In genomic region chr3:128917291-128917690, GRCh38 we compare ENCODE assay signal across 19 cellular contexts. TPM values are rescaled to one million over a fixed set of nuclear protein-coding genes. Genes with fewer than 3 reads are reported as not detected.
DNase-seq lines count a peak whose midpoint lies in the region; ATAC-seq and TF ChIP-seq lines count a peak whose summit lies in the region.
"Had no signal": no experiment of that assay in that cellular context is flagged by ENCODE, and none has a peak within 500 bp of the region (broad histone marks: within the 10 kb centered on the region; RNA-seq: fewer than 3 reads in every experiment).

No MANE protein-coding gene starts in this region.

- no peak overlapping the region for H3K9ac ChIP-seq in Loucy (ENCODE audit: low read depth, low read length, poor library complexity, severe bottlenecking)
- H3K9ac ChIP-seq: neural progenitor cell had no signal

- no peak for TF ChIP-seq POLR2A in body of pancreas (IDR thresholded peaks at IDR 0.05)

- H3K27me3 Mint-ChIP-seq in activated naive CD8-positive, alpha-beta T cell, result no peaks in the 10 kb centered on the region
- H3K27me3 Mint-ChIP-seq in activated naive CD8-positive, alpha-beta T cell treated with anti-CD3 and anti-CD28 coated beads for 36 hours, result no peaks in the 10 kb centered on the region

- peaks cover 34% of the 10 kb centered on the region; the same call in 1 of the 2 replicates for H3K36me3 ChIP-seq in Loucy (ENCODE audit: insufficient read depth, low read length)
- H3K36me3 ChIP-seq in body of pancreas (replicated peaks in 1 of 2; ENCODE audit: insufficient read depth in 1 of 2, low read depth in 2 of 2), result peaks cover 0 to 22% of the 10 kb centered on the region in 2 donors
- H3K36me3 ChIP-seq: neural progenitor cell had no signal

- H3K27me3 ChIP-seq in Loucy (ENCODE audit: insufficient read depth, low read length, poor library complexity, severe bottlenecking) (no peaks in the 10 kb centered on the region), body of pancreas (no peaks in the 10 kb centered on the region)
- H3K27me3 ChIP-seq: adrenal gland, neural progenitor cell, transverse colon had no signal

- no peaks in the 10 kb centered on the region for H3F3A ChIP-seq in Loucy (ENCODE audit: low read depth)

- H3K9me2 ChIP-seq in Loucy (replicated peaks; ENCODE audit: low read depth, low read length), result no peaks in the 10 kb centered on the region

- H3K4me3 Mint-ChIP-seq in activated naive CD8-positive, alpha-beta T cell, result no peak overlapping the region
- H3K4me3 Mint-ChIP-seq in activated naive CD8-positive, alpha-beta T cell treated with anti-CD3 and anti-CD28 coated beads for 36 hours, result no peak overlapping the region
- H3K4me3 Mint-ChIP-seq: GM23338; neural progenitor cell; T-helper 1 cell treated with Interleukin-12 subunit alpha and Interleukin-12 subunit beta and Interleukin-4 antibody, amounts not matched to agents 30 μg/mL and 1 μg/mL, for 36 hours had no signal

- DNase-seq in activated naive CD8-positive, alpha-beta T cell treated with anti-CD3 and anti-CD28 coated beads for 36 hours, result no peak
- DNase-seq in epithelial cell of esophagus (ENCODE audit: low read depth), result no peak
- DNase-seq in pons (ENCODE audit: low spot score), result peak; percentile 11
- no peak for DNase-seq in body of pancreas
- DNase-seq: activated CD4-positive, alpha-beta T cell treated with anti-CD3 and anti-CD28 coated beads for 1 hour; adrenal gland; MM.1S; NCI-H2081 treated with DMSO at 0.1 percent for 48 hours; retina; stimulated activated CD4-positive, alpha-beta T cell treated with anti-CD3 and anti-CD28 coated beads, Interleukin-2, amount 100 ng/mL, for 24 hours; transverse colon had no signal

- H3K9me3 ChIP-seq in Loucy (ENCODE audit: insufficient read depth, low read depth, low read length), result peaks cover 5% of the 10 kb centered on the region; the same call in 1 of the 2 replicates
- H3K9me3 ChIP-seq in body of pancreas, result no peaks in the 10 kb centered on the region
- H3K9me3 ChIP-seq: adrenal gland had no signal

- H3K4me2 ChIP-seq in Loucy (ENCODE audit: low read depth, low read length, poor library complexity, severe bottlenecking), result no peak overlapping the region
- H3K4me2 ChIP-seq: GM23338, neural progenitor cell had no signal

- TF ChIP-seq CTCF in Loucy (conservative IDR thresholded peaks at IDR 0.05; ENCODE audit: low read length) (peak; percentile 38; the same call in 1 of the 2 replicates), epithelial cell of esophagus (IDR thresholded peaks at IDR 0.05; ENCODE audit: insufficient read depth, low read depth, low read length, missing control alignments) (peak; percentile 26), body of pancreas (IDR thresholded peaks at IDR 0.05) (peak in 1 of 7 experiments; percentile 2)

- H4K20me1 ChIP-seq in Loucy (ENCODE audit: insufficient read depth, low read length, poor library complexity, severe bottlenecking), result no peaks in the 10 kb centered on the region

- no peaks in the 10 kb centered on the region for H3K79me2 ChIP-seq in Loucy (ENCODE audit: insufficient read depth, low read length)

- H3K36me3 Mint-ChIP-seq in activated naive CD8-positive, alpha-beta T cell, result peaks cover 19% of the 10 kb centered on the region
- H3K36me3 Mint-ChIP-seq in activated naive CD8-positive, alpha-beta T cell treated with anti-CD3 and anti-CD28 coated beads for 36 hours, result peaks cover 66% of the 10 kb centered on the region

- intact Hi-C loops in body of pancreas (cut with DNase I), result no loop called here

- 61 to 77% methylated on average over 2 of the region's 2 CpGs for WGBS in body of pancreas, 2 donors

- no peak overlapping the region for H2AFZ ChIP-seq in Loucy (ENCODE audit: low read length)
- H2AFZ ChIP-seq: GM23338, neural progenitor cell had no signal

- peaks cover 2% of the 10 kb centered on the region for H3K4me1 ChIP-seq in Loucy (ENCODE audit: insufficient read depth, low read length, poor library complexity, severe bottlenecking)
- H3K4me1 ChIP-seq in body of pancreas, result no peaks in the 10 kb centered on the region
- H3K4me1 ChIP-seq: adrenal gland, neural progenitor cell, transverse colon had no signal

- H3K9me3 Mint-ChIP-seq in activated naive CD8-positive, alpha-beta T cell (ENCODE audit: low read depth), result peaks cover 3% of the 10 kb centered on the region
- H3K9me3 Mint-ChIP-seq in activated naive CD8-positive, alpha-beta T cell treated with anti-CD3 and anti-CD28 coated beads for 36 hours, result peaks cover 16% of the 10 kb centered on the region

- peak overlapping the region; percentile 7 for H3K27ac Mint-ChIP-seq in activated naive CD8-positive, alpha-beta T cell
- no peak overlapping the region for H3K27ac Mint-ChIP-seq in activated naive CD8-positive, alpha-beta T cell treated with anti-CD3 and anti-CD28 coated beads for 36 hours
- H3K27ac Mint-ChIP-seq: GM23338; neural progenitor cell; T-helper 1 cell treated with Interleukin-12 subunit alpha and Interleukin-12 subunit beta and Interleukin-4 antibody, amounts not matched to agents 30 μg/mL and 1 μg/mL, for 36 hours had no signal

- no peak overlapping the region for H3K27ac ChIP-seq in body of pancreas
- H3K27ac ChIP-seq: adrenal gland, coronary artery, neural progenitor cell, transverse colon had no signal

- H3K4me3 ChIP-seq in Loucy (ENCODE audit: low read length, poor library complexity, severe bottlenecking), result no peak overlapping the region
- no peak overlapping the region for H3K4me3 ChIP-seq in epithelial cell of esophagus (ENCODE audit: low read length)
- H3K4me3 ChIP-seq in body of pancreas, result no peak overlapping the region
- H3K4me3 ChIP-seq: adrenal gland, coronary artery, GM23338, neural progenitor cell, transverse colon had no signal

- ATAC-seq in GM21723 (IDR thresholded peaks at IDR 0.05; ENCODE audit: unreplicated experiment) (no peak), body of pancreas (no peak), GM18909 (IDR thresholded peaks at IDR 0.05; ENCODE audit: poor library complexity, unreplicated experiment) (no peak)
- ATAC-seq: GM23338 had no signal

- H3K4me1 Mint-ChIP-seq in activated naive CD8-positive, alpha-beta T cell (ENCODE audit: low read depth), result peaks cover 18% of the 10 kb centered on the region
- peaks cover 6% of the 10 kb centered on the region for H3K4me1 Mint-ChIP-seq in activated naive CD8-positive, alpha-beta T cell treated with anti-CD3 and anti-CD28 coated beads for 36 hours
- H3K4me1 Mint-ChIP-seq: GM23338, neural progenitor cell had no signal

RNA-seq across cellular contexts. Expression of gene ACAD9, which starts 37.9 kb away (rescaled TPM):
- total RNA-seq in activated naive CD8-positive, alpha-beta T cell treated with anti-CD3 and anti-CD28 coated beads for 36 hours, result 10 to 100 TPM; 47.5 to 47.6 TPM
- 10 to 100 TPM; 22.8 to 46.5 TPM for total RNA-seq in body of pancreas
